4 cellular contexts compared by ENCODE assay signal in genomic region chr17:10541179-10541578, GRCh38. TPM values are rescaled to one million over a fixed set of nuclear protein-coding genes. Genes with fewer than 3 reads are reported as not detected.
"Had no signal": no experiment of that assay in that cellular context is flagged by ENCODE, and none has a peak within 500 bp of the region (broad histone marks: within the 10 kb centered on the region; RNA-seq: fewer than 3 reads in every experiment).

No MANE protein-coding gene starts in this region.

RNA-seq across cellular contexts. Expression of gene MYH2, which starts 8.3 kb away (rescaled TPM):
- total RNA-seq: H4, HT-29, IMR-90 had no signal
- polyA plus RNA-seq: IMR-90 had no signal

RNA-seq across cellular contexts. Expression of gene MYH1, which starts 22.8 kb away (rescaled TPM):
- total RNA-seq: H4, H7, HT-29, IMR-90 had no signal
- polyA plus RNA-seq: IMR-90 had no signal
